In genomic region chr16:3952342-3953131, GRCh38 we compare ENCODE assay signal across 1 cellular context.
TF ChIP-seq lines count a peak whose summit lies in the region.

No MANE protein-coding gene starts in this region.

TF ChIP-seq in GM23338, 12 proteins besides CTCF, POLR2A, EP300 and RAD21 (continued from another document):
- no peak for TF ChIP-seq ZNF462 (CRISPR knock-in tag; IDR thresholded peaks at IDR 0.05)
- no peak for TF ChIP-seq CREB1 (CRISPR knock-in tag; IDR thresholded peaks at IDR 0.05; ENCODE audit: low read depth)
- TF ChIP-seq STAT1 (IDR thresholded peaks at IDR 0.05; ENCODE audit: unreplicated experiment): no peak
- TF ChIP-seq REST (IDR thresholded peaks at IDR 0.05; ENCODE audit: unreplicated experiment): no peak
- no peak for TF ChIP-seq EZH2phosphoT487 (IDR thresholded peaks at IDR 0.05; ENCODE audit: unreplicated experiment)
- TF ChIP-seq ZNF114 (CRISPR knock-in tag; IDR thresholded peaks at IDR 0.05): no peak
- TF ChIP-seq JUNB (IDR thresholded peaks at IDR 0.05; ENCODE audit: unreplicated experiment): no peak
- TF ChIP-seq ZNF331 (CRISPR knock-in tag; IDR thresholded peaks at IDR 0.05; ENCODE audit: low read depth): no peak
- TF ChIP-seq EZH2 (IDR thresholded peaks at IDR 0.05; ENCODE audit: low read depth, unreplicated experiment): no peak
